1 cellular context compared by ENCODE assay signal in genomic region chr12:118107026-118107425, GRCh38.
A peak's percentile ranks its signal among the peaks of the same experiment; 100 is the strongest.
TF ChIP-seq lines count a peak whose summit lies in the region.

No MANE protein-coding gene starts in this region.

TF ChIP-seq in HepG2, 621 proteins besides CTCF, POLR2A, EP300 and RAD21:
- no peak for TF ChIP-seq GFI1 (CRISPR knock-in tag; IDR thresholded peaks at IDR 0.05; ENCODE audit: borderline replicate concordance)
- peak; percentile 17 for TF ChIP-seq TEAD3 (CRISPR knock-in tag; optimal IDR thresholded peaks at IDR 0.05; ENCODE audit: borderline replicate concordance)
